ENCODE assay signal across 11 cellular contexts in the genomic region with DNA sequence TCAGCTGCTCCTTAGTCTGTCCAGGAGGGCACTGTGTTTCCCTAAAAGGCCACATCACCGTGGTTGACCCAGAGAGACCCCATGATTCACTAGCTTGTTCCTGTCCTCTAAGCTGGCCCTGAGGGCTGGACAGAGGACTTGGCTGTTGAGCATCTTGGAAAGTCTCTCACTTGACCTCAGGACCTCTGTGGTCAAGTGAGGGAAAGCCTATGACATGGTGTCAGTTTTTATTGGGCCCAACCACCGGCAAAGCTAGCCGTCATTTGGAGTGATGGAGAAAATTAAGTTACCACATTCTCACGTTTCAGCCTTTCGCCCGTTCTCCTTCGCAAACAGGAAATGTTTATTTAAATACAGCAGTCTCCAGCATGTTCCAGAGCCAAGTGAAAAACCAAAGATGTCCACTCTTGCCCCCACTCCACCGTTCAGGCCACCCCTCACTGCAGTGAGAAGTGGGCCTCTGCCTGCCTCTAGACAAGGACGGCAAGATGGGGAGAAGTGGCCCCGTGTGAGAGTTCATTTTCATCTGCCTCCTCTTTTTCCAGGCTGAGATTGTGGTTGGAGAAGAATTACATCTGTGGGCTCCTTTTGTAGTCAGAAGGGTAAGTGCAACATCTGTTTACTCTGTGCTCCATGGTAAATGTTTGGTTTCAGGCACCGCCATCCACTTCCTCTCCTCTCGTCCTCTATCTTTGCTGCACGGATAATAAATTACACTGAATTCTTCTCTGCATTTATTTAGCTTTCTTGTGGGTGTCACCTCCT. TPM values are rescaled to one million over a fixed set of nuclear protein-coding genes. Genes with fewer than 3 reads are reported as not detected.
DNase-seq lines count a peak whose midpoint lies in the region; TF ChIP-seq lines count a peak whose summit lies in the region.
"Had no signal": no experiment of that assay in that cellular context is flagged by ENCODE, and none has a peak within 500 bp of the region (broad histone marks: within the 10 kb centered on the region; RNA-seq: fewer than 3 reads in every experiment).

No MANE protein-coding gene starts in this region.

- peaks cover 18% of the 10 kb centered on the region for H4K20me1 ChIP-seq in SK-N-SH (ENCODE audit: insufficient read depth)

- DNase-seq in GM04503 (ENCODE audit: low read depth) (peak; percentile 92), RPMI7951 (ENCODE audit: low read depth) (peak; percentile 98), fibroblast of villous mesenchyme (ENCODE audit: low read depth) (peak; percentile 28), SK-N-SH (no peak), NCI-H2107 treated with DMSO at 0.1 percent for 48 hours (lab: John Stamatoyannopoulos, UW; ENCODE audit: unreplicated experiment) (no peak), NCI-H526 treated with DMSO at 0.1 percent for 48 hours (lab: John Stamatoyannopoulos, UW) (no peak), COLO668 (lab: John Stamatoyannopoulos, UW; ENCODE audit: unreplicated experiment) (no peak)
- DNase-seq: Calu3, NCI-H1417 treated with DMSO at 0.1 percent for 48 hours had no signal

- CTCF ChIA-PET in SK-N-SH (lab: Yijun Ruan, JAX), result no interaction called here

- H3K79me2 ChIP-seq in SK-N-SH (ENCODE audit: insufficient read depth), result peaks cover 86% of the 10 kb centered on the region

- H3K27ac ChIP-seq in stomach smooth muscle (ENCODE audit: low read length) (peak overlapping the region; percentile 71), SK-N-SH (ENCODE audit: low read depth in 2 of 2, low read length in 1 of 2) (no peak overlapping the region)

- H3K9ac ChIP-seq in stomach smooth muscle (ENCODE audit: low read length in 2 of 2), result peak overlapping the region in 1 of 2 donors; percentile 28
- no peak overlapping the region for H3K9ac ChIP-seq in SK-N-SH

- no peaks in the 10 kb centered on the region for H3K36me3 ChIP-seq in stomach smooth muscle (ENCODE audit: control insufficient read depth in 2 of 2, insufficient read depth in 2 of 2, low read length in 2 of 2)
- H3K36me3 ChIP-seq in SK-N-SH (replicated peaks in 1 of 2; ENCODE audit: control insufficient read depth in 1 of 2, insufficient read depth in 2 of 2, low read length in 1 of 2), result peaks cover 10 to 33% of the 10 kb centered on the region in 2 experiments

- POLR2A ChIA-PET in SK-N-SH (lab: Yijun Ruan, JAX), result interaction anchor here (0.6 kb wide), 1 partner anchor 483 kb away, joined by 3 read pairs; no protein-coding TSS in a partner anchor

- no peak overlapping the region for H3K4me2 ChIP-seq in SK-N-SH

- WGBS in SK-N-SH (ENCODE audit: low lambda C conversion rate), result 74% methylated on average over 12 of the region's 13 CpGs

- no peak for TF ChIP-seq EP300 in SK-N-SH (IDR thresholded peaks at IDR 0.05; ENCODE audit: borderline replicate concordance in 1 of 2, low read depth in 1 of 2, low read length in 1 of 2)

- H3K4me3 ChIP-seq in fibroblast of villous mesenchyme (ENCODE audit: low read depth, low read length), result no peak overlapping the region
- H3K4me3 ChIP-seq in stomach smooth muscle (ENCODE audit: low read length in 2 of 2), result peak overlapping the region in 1 of 2 donors; percentile 47
- H3K4me3 ChIP-seq in SK-N-SH (ENCODE audit: low read depth in 2 of 2, low read length in 1 of 2), result no peak overlapping the region
- H3K4me3 ChIP-seq: GM12878 had no signal

- H3K9me3 ChIP-seq in stomach smooth muscle (ENCODE audit: control insufficient read depth in 2 of 2, low read length in 2 of 2), result no peaks in the 10 kb centered on the region
- no peaks in the 10 kb centered on the region for H3K9me3 ChIP-seq in SK-N-SH

- no peak overlapping the region for H2AFZ ChIP-seq in SK-N-SH (ENCODE audit: low read depth)

- TF ChIP-seq CTCF in fibroblast of villous mesenchyme (IDR thresholded peaks at IDR 0.05; ENCODE audit: insufficient read depth, low read depth, low read length), result no peak
- TF ChIP-seq CTCF in SK-N-SH (IDR thresholded peaks at IDR 0.05), result no peak

- H3F3A ChIP-seq in SK-N-SH (replicated peaks; ENCODE audit: insufficient read depth), result peaks cover 6% of the 10 kb centered on the region

- H3K9me2 ChIP-seq in SK-N-SH, result no peaks in the 10 kb centered on the region

- H3K27me3 ChIP-seq in stomach smooth muscle (ENCODE audit: control insufficient read depth in 1 of 2, insufficient read depth in 2 of 2, low read length in 2 of 2) (no peaks in the 10 kb centered on the region), SK-N-SH (ENCODE audit: insufficient read depth) (no peaks in the 10 kb centered on the region)

- H3K4me1 ChIP-seq in stomach smooth muscle (ENCODE audit: control insufficient read depth, insufficient read depth, low read length) (peaks cover 49% of the 10 kb centered on the region), SK-N-SH (ENCODE audit: control insufficient read depth in 1 of 2, insufficient read depth in 2 of 2, low read depth in 1 of 2, low read length in 1 of 2) (peaks cover 2 to 29% of the 10 kb centered on the region in 2 experiments; a peak in 1 of 4 replicates)

- TF ChIP-seq RAD21 in SK-N-SH (IDR thresholded peaks at IDR 0.05; ENCODE audit: low read length), result no peak

TF ChIP-seq in SK-N-SH, 30 proteins besides CTCF, POLR2A, EP300 and RAD21:
- no peak for TF ChIP-seq MXI1 (IDR thresholded peaks at IDR 0.05; ENCODE audit: low read depth, low read length)
- TF ChIP-seq FOXM1 (IDR thresholded peaks at IDR 0.05; ENCODE audit: low read depth), result no peak
- no peak for TF ChIP-seq TAF1 (IDR thresholded peaks at IDR 0.05; ENCODE audit: borderline replicate concordance, low read depth, low read length)

RNA-seq across cellular contexts. Expression of a gene that starts 4.3 kb away (rescaled TPM):
- 0.72 and 1.3 TPM in 2 replicates for total RNA-seq in RPMI7951 (2014; rRNA removed; shearing (Covaris generic))
- under 0.01 and 0.64 TPM in 2 replicates for total RNA-seq in fibroblast of villous mesenchyme
- 80.0 and 119 TPM in 2 replicates for polyA plus RNA-seq in SK-N-SH (2012; rRNA removed)
- polyA plus RNA-seq in SK-N-SH (2012; cell fraction: cytosol; rRNA removed), result 65.8 and 110 TPM in 2 replicates
- 139 and 176 TPM in 2 replicates for polyA plus RNA-seq in SK-N-SH (2012; cell fraction: nucleus; rRNA removed)
- total RNA-seq: Calu3 had no signal
- polyA plus RNA-seq: GM12878 had no signal

Comparison
In these comparisons a context has a peak if more than half of its experiments do, and no peak if none do; other contexts are left out.
1. DNase-seq: peak in GM04503 (single experiment), RPMI7951 (single experiment) and fibroblast of villous mesenchyme (single experiment); none in SK-N-SH (single experiment), NCI-H2107 treated with DMSO at 0.1 percent for 48 hours (single experiment), NCI-H526 treated with DMSO at 0.1 percent for 48 hours (single experiment) and COLO668 (single experiment).